In the genomic region with DNA sequence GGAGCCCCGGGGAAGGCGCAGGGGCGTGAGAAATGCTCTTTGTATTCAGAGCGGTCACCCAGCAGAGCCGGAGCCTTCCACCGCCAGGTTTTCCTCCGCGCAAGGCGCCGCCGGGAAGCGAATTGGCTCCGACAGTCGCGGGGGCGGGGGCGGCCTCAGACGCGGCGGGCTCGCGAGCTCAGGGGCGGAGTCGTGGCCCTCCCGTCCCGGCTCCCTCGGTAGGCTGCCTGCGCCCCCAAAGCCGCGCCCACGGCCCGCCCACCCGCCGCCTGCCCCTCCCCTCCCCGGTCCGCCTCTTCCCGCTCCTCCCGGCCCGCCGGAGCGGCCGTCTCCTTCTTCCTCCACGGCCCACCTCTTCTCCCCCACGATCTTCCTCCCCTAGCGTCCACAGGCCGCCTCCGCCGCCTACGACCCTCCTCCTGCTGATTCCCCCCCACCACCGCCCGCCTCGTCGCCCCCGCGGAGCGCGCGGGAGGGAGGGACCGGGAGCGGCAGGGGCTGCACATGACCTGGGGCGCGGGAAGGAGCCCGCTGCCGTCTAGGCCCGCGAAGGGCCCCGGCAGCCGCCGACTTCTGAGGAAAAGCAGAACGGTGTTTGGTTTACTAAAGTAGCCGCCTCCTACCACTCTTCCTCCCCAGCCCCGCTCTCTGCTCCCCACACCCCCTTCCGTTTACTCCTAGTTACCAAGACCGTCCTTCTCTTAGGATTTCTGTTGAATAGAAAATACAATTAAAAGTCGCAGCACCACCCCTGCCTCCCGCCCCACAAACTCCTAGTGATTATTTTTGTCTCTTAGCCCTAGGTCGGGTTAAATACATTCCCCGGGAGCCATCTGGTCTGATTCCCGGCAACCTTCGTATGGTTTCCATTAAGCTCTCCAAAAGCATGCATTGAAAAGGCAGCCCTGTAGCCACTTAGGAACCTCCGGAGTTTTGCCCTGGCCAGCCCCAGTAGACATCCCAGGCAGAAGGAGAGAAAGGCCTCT, we compare ENCODE assay signal across 8 cellular contexts. TPM values are rescaled to one million over a fixed set of nuclear protein-coding genes. Genes with fewer than 3 reads are reported as not detected.
DNase-seq lines count a peak whose midpoint lies in the region; ATAC-seq and TF ChIP-seq lines count a peak whose summit lies in the region.

No MANE protein-coding gene starts in this region.

- CTCF ChIA-PET in T-cell (lab: Charles Lee), result interaction anchor here (0.6 to 0.7 kb wide), 2 partner anchors 11 to 1367 kb away, joined by 3 to 6 read pairs; no protein-coding TSS in a partner anchor

- H3K9me3 Mint-ChIP-seq in T-cell (no peaks in the 10 kb centered on the region), type B pancreatic cell (peaks cover 4% of the 10 kb centered on the region)

- H3K4me1 Mint-ChIP-seq in T-cell (peaks cover 4 to 18% (median 14%) of the 10 kb centered on the region in 3 donors), type B pancreatic cell (ENCODE audit: unreplicated experiment) (peaks cover 37% of the 10 kb centered on the region)

- peak overlapping the region in 1 of 2 donors; percentile 39 for H3K27ac Mint-ChIP-seq in T-cell
- H3K27ac Mint-ChIP-seq in type B pancreatic cell, result peak overlapping the region; percentile 98

- H3K4me3 Mint-ChIP-seq in T-cell (peak overlapping the region; percentile 75), type B pancreatic cell (peak overlapping the region; percentile 87)

- intact Hi-C loops in left cardiac atrium (cut with DNase I) (loop anchor here in 1 of 2 donors (5.0 to 10.0 kb wide), 3 partner anchors 82 to 199 kb away; a partner anchor contains a TSS), posterior cingulate gyrus (cut with DNase I) (loop anchor here (5.0 to 10.0 kb wide), 4 partner anchors 118 to 444 kb away; a partner anchor contains a TSS)

- POLR2A ChIA-PET in T-cell (lab: Charles Lee), result no interaction called here

- H3K27me3 Mint-ChIP-seq in T-cell (peaks cover 4 to 7% of the 10 kb centered on the region in 2 donors), type B pancreatic cell (no peaks in the 10 kb centered on the region)

- peak overlapping the region; percentile 48 for H3K4me3 ChIP-seq in GM12864 (ENCODE audit: low read depth, low read length)

- TF ChIP-seq CTCF in GM12864 (IDR thresholded peaks at IDR 0.05; ENCODE audit: low read depth, low read length, missing control alignments) (no peak), type B pancreatic cell (conservative IDR thresholded peaks at IDR 0.05) (peak; percentile 40)

- H3K36me3 Mint-ChIP-seq in T-cell (no peaks in the 10 kb centered on the region), type B pancreatic cell (no peaks in the 10 kb centered on the region)

- DNase-seq in GM12864 (ENCODE audit: low read depth) (peak; percentile 40), NCI-H1417 (lab: John Stamatoyannopoulos, UW) (peak; percentile 68 to 86 (median 85)), T-cell (peak; percentile 53 to 85 (median 74)), amniotic epithelial cell (ENCODE audit: low read depth) (peak; percentile 91), left cardiac atrium (peak; percentile 97), posterior cingulate gyrus (peak; percentile 81 to 99 (median 92)), type B pancreatic cell (ENCODE audit: extremely low spot score, unreplicated experiment) (peak; percentile 94)

- ATAC-seq in HG02678 (IDR thresholded peaks at IDR 0.05; ENCODE audit: unreplicated experiment), result peak; percentile 77
- peak; percentile 95 to 97 (median 96) for ATAC-seq in T-cell (replicated peaks in 1 of 4)
- peak; percentile 94 to 95 for ATAC-seq in left cardiac atrium

RNA-seq across cellular contexts. Expression of a gene that starts 53.2 kb away (rescaled TPM):
- not detected for total RNA-seq in T-cell
- not detected for total RNA-seq in left cardiac atrium
- total RNA-seq in type B pancreatic cell (ENCODE audit: low replicate concordance), result not detected in 2 replicates

Comparison
In these comparisons a context has a peak if more than half of its experiments do, and no peak if none do; other contexts are left out.
1. Peak in every context shown above with its lines: DNase-seq, ATAC-seq and H3K4me3 ChIP-seq.
2. DNase-seq: peak in every context shown above with its lines; median percentile 97 in left cardiac atrium; 94 in type B pancreatic cell; 92 in posterior cingulate gyrus; 91 in amniotic epithelial cell; 85 in NCI-H1417; 74 in T-cell; 40 in GM12864.